Comparison of ENCODE assay signal across 1 cellular context in the genomic region with DNA sequence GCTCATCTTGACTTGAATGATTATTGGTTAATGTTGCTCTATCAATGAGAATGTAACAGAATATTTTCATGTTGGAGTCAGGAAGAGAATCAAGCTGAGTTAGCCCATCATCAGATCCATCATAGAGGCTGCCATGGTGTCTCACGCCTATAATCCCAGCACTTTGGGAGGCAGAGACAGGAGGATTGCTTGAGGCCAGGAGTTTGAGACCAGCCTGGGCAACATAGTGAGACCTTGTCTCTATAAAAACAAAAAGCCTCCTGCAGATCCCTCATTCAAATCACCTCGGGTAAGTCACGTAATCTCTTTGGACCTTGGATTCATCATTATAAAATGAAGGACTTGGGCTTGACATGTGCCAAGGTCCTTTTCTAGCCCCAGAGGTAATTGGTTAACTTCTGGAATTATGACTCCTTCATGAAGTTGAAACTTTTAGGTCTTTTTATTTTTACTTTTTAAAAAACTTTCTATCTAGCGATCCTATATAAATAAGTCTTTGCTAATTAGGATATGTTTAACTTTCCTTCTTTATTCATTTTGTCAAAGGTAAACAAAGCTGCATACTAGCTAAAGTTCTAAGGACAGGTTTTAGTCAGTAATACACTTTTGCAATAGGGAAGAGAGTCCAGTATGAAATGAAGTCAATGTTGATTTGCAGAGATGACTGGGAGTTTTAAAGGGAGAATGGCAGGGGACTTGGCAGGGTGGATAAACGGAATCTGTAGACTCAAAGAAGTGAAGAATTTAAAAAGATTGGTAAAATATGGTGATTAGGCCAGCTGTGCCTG.
TF ChIP-seq lines count a peak whose summit lies in the region.

No MANE protein-coding gene starts in this region.

TF ChIP-seq in HepG2, 621 proteins besides CTCF, POLR2A, EP300 and RAD21 (continued from another document and continues in another):
- peak; percentile 41; the same call in 1 of the 2 replicates for TF ChIP-seq CEBPB (IDR thresholded peaks at IDR 0.05; ENCODE audit: borderline replicate concordance, low read depth, low read length)
- TF ChIP-seq ZNF484 (CRISPR knock-in tag; IDR thresholded peaks at IDR 0.05; ENCODE audit: borderline replicate concordance, low read depth), result no peak
- TF ChIP-seq, protein P1, sequence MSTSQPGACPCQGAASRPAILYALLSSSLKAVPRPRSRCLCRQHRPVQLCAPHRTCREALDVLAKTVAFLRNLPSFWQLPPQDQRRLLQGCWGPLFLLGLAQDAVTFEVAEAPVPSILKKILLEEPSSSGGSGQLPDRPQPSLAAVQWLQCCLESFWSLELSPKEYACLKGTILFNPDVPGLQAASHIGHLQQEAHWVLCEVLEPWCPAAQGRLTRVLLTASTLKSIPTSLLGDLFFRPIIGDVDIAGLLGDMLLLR (CRISPR knock-in tag; IDR thresholded peaks at IDR 0.05), result no peak
- TF ChIP-seq EZH2 (conservative IDR thresholded peaks at IDR 0.05; ENCODE audit: low read depth, low read length), result no peak
- no peak for TF ChIP-seq ZNF256 (CRISPR knock-in tag; conservative IDR thresholded peaks at IDR 0.05)
- no peak for TF ChIP-seq KAT8 (CRISPR knock-in tag; IDR thresholded peaks at IDR 0.05)
- peak; percentile 48; the same call in 1 of the 2 replicates for TF ChIP-seq FOXA1 (IDR thresholded peaks at IDR 0.05)
- no peak for TF ChIP-seq FOXA1 (CRISPR knock-in tag; IDR thresholded peaks at IDR 0.05)
- no peak for TF ChIP-seq ARID2 (CRISPR knock-in tag; IDR thresholded peaks at IDR 0.05; ENCODE audit: borderline replicate concordance)
- peak; percentile 69; the same call in 1 of the 2 replicates for TF ChIP-seq CHD4 (IDR thresholded peaks at IDR 0.05; ENCODE audit: borderline replicate concordance, low read length)
- no peak for TF ChIP-seq MED8 (CRISPR knock-in tag; IDR thresholded peaks at IDR 0.05; ENCODE audit: insufficient replicate concordance)
- TF ChIP-seq, protein P2, sequence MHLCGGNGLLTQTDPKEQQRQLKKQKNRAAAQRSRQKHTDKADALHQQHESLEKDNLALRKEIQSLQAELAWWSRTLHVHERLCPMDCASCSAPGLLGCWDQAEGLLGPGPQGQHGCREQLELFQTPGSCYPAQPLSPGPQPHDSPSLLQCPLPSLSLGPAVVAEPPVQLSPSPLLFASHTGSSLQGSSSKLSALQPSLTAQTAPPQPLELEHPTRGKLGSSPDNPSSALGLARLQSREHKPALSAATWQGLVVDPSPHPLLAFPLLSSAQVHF (CRISPR knock-in tag; IDR thresholded peaks at IDR 0.05), result no peak
- TF ChIP-seq STAT5B (CRISPR knock-in tag; IDR thresholded peaks at IDR 0.05), result no peak
- 0 out of 2 replicates have a peak, but pooled peaks have one; percentile 17 for TF ChIP-seq ELF3 (CRISPR knock-in tag; IDR thresholded peaks at IDR 0.05)
- TF ChIP-seq KLF6 (CRISPR knock-in tag; IDR thresholded peaks at IDR 0.05), result no peak
- no peak for TF ChIP-seq SETDB1 (CRISPR knock-in tag; IDR thresholded peaks at IDR 0.05; ENCODE audit: borderline replicate concordance)
- TF ChIP-seq RBM39 (IDR thresholded peaks at IDR 0.05; ENCODE audit: low read depth, low read length, poor library complexity, severe bottlenecking), result no peak
- TF ChIP-seq, protein P3, sequence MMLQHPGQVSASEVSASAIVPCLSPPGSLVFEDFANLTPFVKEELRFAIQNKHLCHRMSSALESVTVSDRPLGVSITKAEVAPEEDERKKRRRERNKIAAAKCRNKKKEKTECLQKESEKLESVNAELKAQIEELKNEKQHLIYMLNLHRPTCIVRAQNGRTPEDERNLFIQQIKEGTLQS (CRISPR knock-in tag; IDR thresholded peaks at IDR 0.05), result no peak
- TF ChIP-seq ESRRA (CRISPR knock-in tag; IDR thresholded peaks at IDR 0.05; ENCODE audit: low read depth), result no peak
- no peak for TF ChIP-seq ARHGAP35 (CRISPR knock-in tag; IDR thresholded peaks at IDR 0.05; ENCODE audit: borderline replicate concordance)
- TF ChIP-seq, protein P4, sequence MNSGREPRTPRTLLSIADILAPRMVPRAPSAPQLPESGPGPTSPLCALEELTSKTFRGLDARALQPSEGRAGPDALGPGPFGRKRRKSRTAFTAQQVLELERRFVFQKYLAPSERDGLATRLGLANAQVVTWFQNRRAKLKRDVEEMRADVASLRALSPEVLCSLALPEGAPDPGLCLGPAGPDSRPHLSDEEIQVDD (CRISPR knock-in tag; IDR thresholded peaks at IDR 0.05; ENCODE audit: borderline replicate concordance), result no peak
- TF ChIP-seq RBM22 (optimal IDR thresholded peaks at IDR 0.05; ENCODE audit: low read length), result no peak
- 0 out of 2 replicates have a peak, but pooled peaks have one; percentile 15 for TF ChIP-seq SALL1 (CRISPR knock-in tag; IDR thresholded peaks at IDR 0.05)
- no peak for TF ChIP-seq ZSCAN9 (CRISPR knock-in tag; IDR thresholded peaks at IDR 0.05; ENCODE audit: borderline replicate concordance)
- TF ChIP-seq SMAD3 (CRISPR knock-in tag; IDR thresholded peaks at IDR 0.05), result no peak
- TF ChIP-seq EHMT2 (IDR thresholded peaks at IDR 0.05; ENCODE audit: borderline replicate concordance, low read depth, low read length), result peak; percentile 77; the same call in 1 of the 2 replicates
- no peak for TF ChIP-seq JUN (CRISPR knock-in tag; IDR thresholded peaks at IDR 0.05)
- TF ChIP-seq GATA4 (IDR thresholded peaks at IDR 0.05; ENCODE audit: borderline replicate concordance, low read depth), result no peak
- TF ChIP-seq, protein P5, sequence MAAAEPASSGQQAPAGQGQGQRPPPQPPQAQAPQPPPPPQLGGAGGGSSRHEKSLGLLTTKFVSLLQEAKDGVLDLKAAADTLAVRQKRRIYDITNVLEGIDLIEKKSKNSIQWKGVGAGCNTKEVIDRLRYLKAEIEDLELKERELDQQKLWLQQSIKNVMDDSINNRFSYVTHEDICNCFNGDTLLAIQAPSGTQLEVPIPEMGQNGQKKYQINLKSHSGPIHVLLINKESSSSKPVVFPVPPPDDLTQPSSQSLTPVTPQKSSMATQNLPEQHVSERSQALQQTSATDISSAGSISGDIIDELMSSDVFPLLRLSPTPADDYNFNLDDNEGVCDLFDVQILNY (CRISPR knock-in tag; conservative IDR thresholded peaks at IDR 0.05), result no peak
- TF ChIP-seq ZFP36L2 (CRISPR knock-in tag; IDR thresholded peaks at IDR 0.05), result no peak
- no peak for TF ChIP-seq ZNF749 (CRISPR knock-in tag; IDR thresholded peaks at IDR 0.05; ENCODE audit: borderline replicate concordance)
- TF ChIP-seq, protein P6, sequence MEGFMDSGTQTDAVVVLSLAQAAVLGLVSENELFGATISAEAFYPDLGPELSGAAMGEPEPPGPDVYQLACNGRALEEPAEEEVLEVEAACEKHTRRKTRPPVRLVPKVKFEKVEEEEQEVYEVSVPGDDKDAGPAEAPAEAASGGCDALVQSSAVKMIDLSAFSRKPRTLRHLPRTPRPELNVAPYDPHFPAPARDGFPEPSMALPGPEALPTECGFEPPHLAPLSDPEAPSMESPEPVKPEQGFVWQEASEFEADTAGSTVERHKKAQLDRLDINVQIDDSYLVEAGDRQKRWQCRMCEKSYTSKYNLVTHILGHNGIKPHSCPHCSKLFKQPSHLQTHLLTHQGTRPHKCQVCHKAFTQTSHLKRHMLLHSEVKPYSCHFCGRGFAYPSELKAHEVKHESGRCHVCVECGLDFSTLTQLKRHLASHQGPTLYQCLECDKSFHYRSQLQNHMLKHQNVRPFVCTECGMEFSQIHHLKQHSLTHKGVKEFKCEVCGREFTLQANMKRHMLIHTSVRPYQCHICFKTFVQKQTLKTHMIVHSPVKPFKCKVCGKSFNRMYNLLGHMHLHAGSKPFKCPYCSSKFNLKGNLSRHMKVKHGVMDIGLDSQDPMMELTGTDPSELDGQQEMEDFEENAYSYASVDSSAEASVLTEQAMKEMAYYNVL (CRISPR knock-in tag; IDR thresholded peaks at IDR 0.05; ENCODE audit: borderline replicate concordance), result no peak
- no peak for TF ChIP-seq ZNF253 (CRISPR knock-in tag; IDR thresholded peaks at IDR 0.05; ENCODE audit: borderline replicate concordance)
- TF ChIP-seq GZF1 (CRISPR knock-in tag; IDR thresholded peaks at IDR 0.05), result no peak
- no peak for TF ChIP-seq SIN3A (IDR thresholded peaks at IDR 0.05; ENCODE audit: borderline replicate concordance, low read depth, low read length)
- TF ChIP-seq ZMYM4 (CRISPR knock-in tag; IDR thresholded peaks at IDR 0.05), result peak; percentile 46; the same call in 1 of the 2 replicates
- no peak for TF ChIP-seq ZFP90 (CRISPR knock-in tag; IDR thresholded peaks at IDR 0.05; ENCODE audit: borderline replicate concordance)
- TF ChIP-seq SRSF9 (IDR thresholded peaks at IDR 0.05; ENCODE audit: borderline replicate concordance, insufficient read depth, low read depth, low read length, poor library complexity, severe bottlenecking), result no peak
- TF ChIP-seq ZNF569 (CRISPR knock-in tag; IDR thresholded peaks at IDR 0.05; ENCODE audit: borderline replicate concordance), result no peak
- TF ChIP-seq, protein P7, sequence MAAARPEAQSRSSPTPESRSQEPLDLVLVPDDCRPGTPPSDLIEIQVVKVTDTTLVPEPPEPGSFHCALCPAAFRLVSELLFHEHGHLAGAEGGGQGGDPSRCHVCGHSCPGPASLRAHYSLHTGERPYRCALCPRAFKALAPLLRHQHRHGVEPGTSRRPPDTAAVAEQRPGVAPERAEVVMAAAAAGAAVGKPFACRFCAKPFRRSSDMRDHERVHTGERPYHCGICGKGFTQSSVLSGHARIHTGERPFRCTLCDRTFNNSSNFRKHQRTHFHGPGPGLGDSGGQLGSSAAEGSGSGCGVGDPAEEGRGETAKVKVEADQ (CRISPR knock-in tag; IDR thresholded peaks at IDR 0.05; ENCODE audit: borderline replicate concordance), result no peak
- no peak for TF ChIP-seq PHF20 (CRISPR knock-in tag; IDR thresholded peaks at IDR 0.05)
- TF ChIP-seq, protein P8, sequence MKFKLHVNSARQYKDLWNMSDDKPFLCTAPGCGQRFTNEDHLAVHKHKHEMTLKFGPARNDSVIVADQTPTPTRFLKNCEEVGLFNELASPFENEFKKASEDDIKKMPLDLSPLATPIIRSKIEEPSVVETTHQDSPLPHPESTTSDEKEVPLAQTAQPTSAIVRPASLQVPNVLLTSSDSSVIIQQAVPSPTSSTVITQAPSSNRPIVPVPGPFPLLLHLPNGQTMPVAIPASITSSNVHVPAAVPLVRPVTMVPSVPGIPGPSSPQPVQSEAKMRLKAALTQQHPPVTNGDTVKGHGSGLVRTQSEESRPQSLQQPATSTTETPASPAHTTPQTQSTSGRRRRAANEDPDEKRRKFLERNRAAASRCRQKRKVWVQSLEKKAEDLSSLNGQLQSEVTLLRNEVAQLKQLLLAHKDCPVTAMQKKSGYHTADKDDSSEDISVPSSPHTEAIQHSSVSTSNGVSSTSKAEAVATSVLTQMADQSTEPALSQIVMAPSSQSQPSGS (CRISPR knock-in tag; IDR thresholded peaks at IDR 0.05), result no peak
- TF ChIP-seq ZNF547 (CRISPR knock-in tag; IDR thresholded peaks at IDR 0.05), result no peak
- no peak for TF ChIP-seq FIP1L1 (IDR thresholded peaks at IDR 0.05; ENCODE audit: borderline replicate concordance, insufficient read depth, low read depth, low read length)
- no peak for TF ChIP-seq ZNF564 (CRISPR knock-in tag; IDR thresholded peaks at IDR 0.05)
- TF ChIP-seq, protein P9, sequence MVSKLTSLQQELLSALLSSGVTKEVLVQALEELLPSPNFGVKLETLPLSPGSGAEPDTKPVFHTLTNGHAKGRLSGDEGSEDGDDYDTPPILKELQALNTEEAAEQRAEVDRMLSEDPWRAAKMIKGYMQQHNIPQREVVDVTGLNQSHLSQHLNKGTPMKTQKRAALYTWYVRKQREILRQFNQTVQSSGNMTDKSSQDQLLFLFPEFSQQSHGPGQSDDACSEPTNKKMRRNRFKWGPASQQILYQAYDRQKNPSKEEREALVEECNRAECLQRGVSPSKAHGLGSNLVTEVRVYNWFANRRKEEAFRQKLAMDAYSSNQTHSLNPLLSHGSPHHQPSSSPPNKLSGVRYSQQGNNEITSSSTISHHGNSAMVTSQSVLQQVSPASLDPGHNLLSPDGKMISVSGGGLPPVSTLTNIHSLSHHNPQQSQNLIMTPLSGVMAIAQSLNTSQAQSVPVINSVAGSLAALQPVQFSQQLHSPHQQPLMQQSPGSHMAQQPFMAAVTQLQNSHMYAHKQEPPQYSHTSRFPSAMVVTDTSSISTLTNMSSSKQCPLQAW (CRISPR knock-in tag; IDR thresholded peaks at IDR 0.05), result no peak
- no peak for TF ChIP-seq ZBTB21 (CRISPR knock-in tag; IDR thresholded peaks at IDR 0.05)
- no peak for TF ChIP-seq NFIC (IDR thresholded peaks at IDR 0.05; ENCODE audit: low read length)
- TF ChIP-seq, protein P10, sequence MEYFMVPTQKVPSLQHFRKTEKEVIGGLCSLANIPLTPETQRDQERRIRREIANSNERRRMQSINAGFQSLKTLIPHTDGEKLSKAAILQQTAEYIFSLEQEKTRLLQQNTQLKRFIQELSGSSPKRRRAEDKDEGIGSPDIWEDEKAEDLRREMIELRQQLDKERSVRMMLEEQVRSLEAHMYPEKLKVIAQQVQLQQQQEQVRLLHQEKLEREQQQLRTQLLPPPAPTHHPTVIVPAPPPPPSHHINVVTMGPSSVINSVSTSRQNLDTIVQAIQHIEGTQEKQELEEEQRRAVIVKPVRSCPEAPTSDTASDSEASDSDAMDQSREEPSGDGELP (IDR thresholded peaks at IDR 0.05; ENCODE audit: borderline replicate concordance, low read depth), result no peak
- TF ChIP-seq NCOA5 (CRISPR knock-in tag; IDR thresholded peaks at IDR 0.05), result no peak
- TF ChIP-seq ZNF773 (CRISPR knock-in tag; IDR thresholded peaks at IDR 0.05; ENCODE audit: borderline replicate concordance), result no peak
- 0 out of 2 replicates have a peak, but pooled peaks have one; percentile 44 for TF ChIP-seq ZNF264 (CRISPR knock-in tag; IDR thresholded peaks at IDR 0.05)
- no peak for TF ChIP-seq ZNF83 (CRISPR knock-in tag; IDR thresholded peaks at IDR 0.05; ENCODE audit: borderline replicate concordance)
- no peak for TF ChIP-seq NRL (CRISPR knock-in tag; IDR thresholded peaks at IDR 0.05; ENCODE audit: borderline replicate concordance)
- no peak for TF ChIP-seq ZNF614 (CRISPR knock-in tag; IDR thresholded peaks at IDR 0.05; ENCODE audit: borderline replicate concordance)
- 0 out of 2 replicates have a peak, but pooled peaks have one; percentile 32 for TF ChIP-seq POGZ (CRISPR knock-in tag; IDR thresholded peaks at IDR 0.05)
- TF ChIP-seq NR2F2 (IDR thresholded peaks at IDR 0.05; ENCODE audit: borderline replicate concordance, low read depth), result no peak
- no peak for TF ChIP-seq RARA (CRISPR knock-in tag; IDR thresholded peaks at IDR 0.05)
- TF ChIP-seq, protein P11, sequence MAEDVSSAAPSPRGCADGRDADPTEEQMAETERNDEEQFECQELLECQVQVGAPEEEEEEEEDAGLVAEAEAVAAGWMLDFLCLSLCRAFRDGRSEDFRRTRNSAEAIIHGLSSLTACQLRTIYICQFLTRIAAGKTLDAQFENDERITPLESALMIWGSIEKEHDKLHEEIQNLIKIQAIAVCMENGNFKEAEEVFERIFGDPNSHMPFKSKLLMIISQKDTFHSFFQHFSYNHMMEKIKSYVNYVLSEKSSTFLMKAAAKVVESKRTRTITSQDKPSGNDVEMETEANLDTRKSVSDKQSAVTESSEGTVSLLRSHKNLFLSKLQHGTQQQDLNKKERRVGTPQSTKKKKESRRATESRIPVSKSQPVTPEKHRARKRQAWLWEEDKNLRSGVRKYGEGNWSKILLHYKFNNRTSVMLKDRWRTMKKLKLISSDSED (CRISPR knock-in tag; IDR thresholded peaks at IDR 0.05), result no peak
- no peak for TF ChIP-seq ZNF672 (CRISPR knock-in tag; IDR thresholded peaks at IDR 0.05)
- TF ChIP-seq YEATS4 (CRISPR knock-in tag; IDR thresholded peaks at IDR 0.05; ENCODE audit: borderline replicate concordance), result peak; percentile 16; the same call in 1 of the 2 replicates
